Comparison of ENCODE assay signal across 26 cellular contexts in genomic region chr15:78420220-78420619, GRCh38.
"Had no signal": no experiment of that assay in that cellular context is flagged by ENCODE, and none has a peak within 500 bp of the region (broad histone marks: within the 10 kb centered on the region; RNA-seq: fewer than 3 reads in every experiment).

No MANE protein-coding gene starts in this region.

- ATAC-seq: gastrocnemius medialis; right lobe of liver; stimulated activated effector memory CD8-positive, alpha-beta T cell treated with anti-CD3 and anti-CD28 coated beads, Interleukin-12 subunit alpha, Interleukin-12 subunit beta, amount 100 ng/mL, for 72 hours; stimulated activated naive CD8-positive, alpha-beta T cell treated with anti-CD3 and anti-CD28 coated beads, Interleukin-15, amount 100 ng/mL, for 72 hours had no signal

- DNase-seq: activated CD4-positive, alpha-beta memory T cell treated with anti-CD3 and anti-CD28 coated beads for 36 hours; activated CD4-positive, alpha-beta T cell treated with anti-CD3 and anti-CD28 coated beads, Interleukin-2, amount 10 ng/mL, durations not matched to agents 24 days and 14 days; activated CD4-positive, CD25-positive, alpha-beta regulatory T cell treated with anti-CD3 and anti-CD28 coated beads, Interleukin-2, amount 50 U/mL, for 72 hours; activated CD8-positive, alpha-beta memory T cell treated with anti-CD3 and anti-CD28 coated beads, Interleukin-2, amount 50 U/mL, for 4 hours; activated effector memory CD4-positive, alpha-beta T cell treated with anti-CD3 and anti-CD28 coated beads, Interleukin-2, amount 50 U/mL, for 16 hours; activated naive CD4-positive, alpha-beta T cell treated with anti-CD3 and anti-CD28 coated beads for 36 hours; activated naive CD8-positive, alpha-beta T cell treated with anti-CD3 and anti-CD28 coated beads for 36 hours; activated T-cell treated with anti-CD3 and anti-CD28 coated beads, Interleukin-2, amount 50 U/mL, for 1 hour; cerebellar nuclear complex; colonic mucosa; effector CD8-positive, alpha-beta T cell; gastrocnemius medialis; glutamatergic neuron; hippocampal formation; naive B cell; ovary; right lobe of liver; stimulated activated CD4-positive, alpha-beta T cell treated with anti-CD3 and anti-CD28 coated beads, Interleukin-4, amount 100 ng/mL, for 24 hours; stimulated activated naive CD8-positive, alpha-beta T cell treated with anti-CD3 and anti-CD28 coated beads, Interleukin-15, amount 100 ng/mL, for 72 hours; T1000; thyroid gland; upper lobe of left lung had no signal

- H3K27ac ChIP-seq: ascending aorta, cardiac muscle cell, colonic mucosa, epithelial cell of prostate, gastrocnemius medialis, ovary, right lobe of liver, thyroid gland, upper lobe of left lung had no signal
